ENCODE assay signal across 2 cellular contexts in the genomic region with DNA sequence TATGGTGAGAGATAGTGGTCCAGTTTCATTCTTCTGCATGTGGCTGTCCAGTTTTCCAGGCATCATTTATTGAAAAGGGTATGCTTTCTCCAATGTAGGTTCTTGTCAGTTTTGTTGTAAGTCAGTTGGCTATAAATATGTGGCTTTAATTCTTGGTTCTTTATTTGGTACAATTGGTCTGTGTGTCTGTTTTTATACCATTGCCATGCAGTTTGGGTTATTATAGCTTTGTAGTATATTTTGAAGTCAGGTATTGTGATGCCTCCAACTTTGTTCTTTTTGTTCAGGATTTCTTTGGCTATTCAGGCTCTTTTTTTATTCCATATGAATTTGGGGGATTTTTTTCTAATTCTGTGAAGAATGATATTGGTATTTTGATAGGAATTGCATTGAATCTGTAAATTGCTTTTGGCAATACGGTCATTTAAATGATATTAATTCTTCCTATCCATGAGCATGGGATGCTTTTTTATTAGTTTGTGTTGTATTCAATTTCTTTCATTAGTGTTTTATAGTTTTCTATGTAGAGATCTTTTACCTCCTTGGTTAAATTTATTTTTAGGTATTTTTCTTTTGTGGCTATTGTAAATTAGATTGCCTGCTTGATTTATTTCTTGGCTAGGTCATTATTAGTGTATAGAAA.
TF ChIP-seq lines count a peak whose summit lies in the region.

No MANE protein-coding gene starts in this region.

TF ChIP-seq in A549, 52 proteins besides CTCF, POLR2A, EP300 and RAD21 (continued from another document):
- no peak for TF ChIP-seq TP53 (CRISPR knock-in tag; IDR thresholded peaks at IDR 0.05)

TF ChIP-seq in H1, 55 proteins besides CTCF, POLR2A, EP300 and RAD21 (continued from another document):
- TF ChIP-seq KDM1A (IDR thresholded peaks at IDR 0.05; ENCODE audit: borderline replicate concordance, low read length), result 0 out of 2 replicates have a peak, but pooled peaks have one; percentile 27
